Comparison of ENCODE assay signal across 1 cellular context in the genomic region with DNA sequence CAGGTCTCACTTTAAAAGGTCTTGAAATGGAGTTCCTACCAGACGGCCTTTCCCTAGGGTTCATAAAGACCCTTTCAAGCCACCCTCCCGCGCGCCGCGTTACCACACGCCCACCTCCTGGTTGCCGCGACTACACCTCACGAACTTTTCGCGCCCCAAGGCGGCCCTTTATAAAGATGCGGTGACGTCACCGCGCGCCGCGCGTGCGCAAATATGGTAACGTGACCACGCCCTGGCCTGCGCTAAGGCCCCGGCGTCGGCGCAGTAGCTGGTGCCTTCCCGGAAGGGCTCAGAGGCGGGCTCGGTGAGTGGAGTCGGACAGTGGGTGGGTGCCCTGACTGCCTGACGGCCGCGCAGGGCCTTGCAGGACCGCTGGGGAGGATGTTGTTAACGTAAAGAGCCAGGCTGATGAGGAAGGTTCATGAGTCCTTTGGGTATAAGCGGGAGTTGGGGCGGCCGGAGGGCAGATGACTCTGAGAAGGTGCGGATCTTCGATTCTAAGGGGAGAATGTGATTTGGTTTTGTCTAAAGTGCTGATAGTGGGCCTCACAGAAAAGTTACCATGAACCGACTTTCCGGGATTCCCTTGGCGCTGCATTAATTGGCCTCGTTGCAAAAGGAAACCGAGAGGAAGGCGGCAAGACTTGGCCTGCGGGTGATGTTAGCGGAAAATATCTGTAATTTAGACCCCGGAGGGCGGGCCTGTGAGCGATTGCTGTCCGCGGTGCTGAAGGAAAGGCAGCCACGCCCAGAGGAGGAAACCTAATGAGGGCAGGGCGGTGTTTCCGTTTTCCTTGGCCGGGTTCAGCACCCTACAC.
TF ChIP-seq lines count a peak whose summit lies in the region.

No MANE protein-coding gene starts in this region.

TF ChIP-seq in WTC11, 78 proteins besides CTCF, POLR2A, EP300 and RAD21 (continued from another document and continues in another):
- TF ChIP-seq, protein P1, sequence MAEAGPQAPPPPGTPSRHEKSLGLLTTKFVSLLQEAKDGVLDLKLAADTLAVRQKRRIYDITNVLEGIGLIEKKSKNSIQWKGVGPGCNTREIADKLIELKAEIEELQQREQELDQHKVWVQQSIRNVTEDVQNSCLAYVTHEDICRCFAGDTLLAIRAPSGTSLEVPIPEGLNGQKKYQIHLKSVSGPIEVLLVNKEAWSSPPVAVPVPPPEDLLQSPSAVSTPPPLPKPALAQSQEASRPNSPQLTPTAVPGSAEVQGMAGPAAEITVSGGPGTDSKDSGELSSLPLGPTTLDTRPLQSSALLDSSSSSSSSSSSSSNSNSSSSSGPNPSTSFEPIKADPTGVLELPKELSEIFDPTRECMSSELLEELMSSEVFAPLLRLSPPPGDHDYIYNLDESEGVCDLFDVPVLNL (CRISPR knock-in tag; IDR thresholded peaks at IDR 0.05; ENCODE audit: borderline replicate concordance, low read depth): no peak
- peak; percentile 81 for TF ChIP-seq SMAD3 (CRISPR knock-in tag; IDR thresholded peaks at IDR 0.05; ENCODE audit: borderline replicate concordance)
- TF ChIP-seq GRHL2 (CRISPR knock-in tag; IDR thresholded peaks at IDR 0.05; ENCODE audit: insufficient replicate concordance, severe bottlenecking): no peak
- TF ChIP-seq FOXK1 (CRISPR knock-in tag; IDR thresholded peaks at IDR 0.05): 0 out of 2 replicates have a peak, but pooled peaks have one; percentile 62
- 0 out of 2 replicates have a peak, but pooled peaks have one; percentile 14 for TF ChIP-seq TP53 (CRISPR knock-in tag; IDR thresholded peaks at IDR 0.05)
- no peak for TF ChIP-seq ZNF232 (CRISPR knock-in tag; IDR thresholded peaks at IDR 0.05)
- TF ChIP-seq ZNF138 (CRISPR knock-in tag; conservative IDR thresholded peaks at IDR 0.05): no peak
- no peak for TF ChIP-seq ZNF423 (CRISPR knock-in tag; IDR thresholded peaks at IDR 0.05)
- no peak for TF ChIP-seq OVOL2 (CRISPR knock-in tag; IDR thresholded peaks at IDR 0.05; ENCODE audit: borderline replicate concordance)
- TF ChIP-seq, protein P2, sequence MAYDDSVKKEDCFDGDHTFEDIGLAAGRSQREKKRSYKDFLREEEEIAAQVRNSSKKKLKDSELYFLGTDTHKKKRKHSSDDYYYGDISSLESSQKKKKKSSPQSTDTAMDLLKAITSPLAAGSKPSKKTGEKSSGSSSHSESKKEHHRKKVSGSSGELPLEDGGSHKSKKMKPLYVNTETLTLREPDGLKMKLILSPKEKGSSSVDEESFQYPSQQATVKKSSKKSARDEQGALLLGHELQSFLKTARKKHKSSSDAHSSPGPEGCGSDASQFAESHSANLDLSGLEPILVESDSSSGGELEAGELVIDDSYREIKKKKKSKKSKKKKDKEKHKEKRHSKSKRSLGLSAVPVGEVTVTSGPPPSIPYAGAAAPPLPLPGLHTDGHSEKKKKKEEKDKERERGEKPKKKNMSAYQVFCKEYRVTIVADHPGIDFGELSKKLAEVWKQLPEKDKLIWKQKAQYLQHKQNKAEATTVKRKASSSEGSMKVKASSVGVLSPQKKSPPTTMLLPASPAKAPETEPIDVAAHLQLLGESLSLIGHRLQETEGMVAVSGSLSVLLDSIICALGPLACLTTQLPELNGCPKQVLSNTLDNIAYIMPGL (CRISPR knock-in tag; IDR thresholded peaks at IDR 0.05): no peak
- no peak for TF ChIP-seq KAT7 (CRISPR knock-in tag; IDR thresholded peaks at IDR 0.05; ENCODE audit: borderline replicate concordance)
- peak; percentile 65; the same call in 1 of the 2 replicates for TF ChIP-seq RELA (CRISPR knock-in tag; IDR thresholded peaks at IDR 0.05; ENCODE audit: borderline replicate concordance)
- TF ChIP-seq, protein P3, sequence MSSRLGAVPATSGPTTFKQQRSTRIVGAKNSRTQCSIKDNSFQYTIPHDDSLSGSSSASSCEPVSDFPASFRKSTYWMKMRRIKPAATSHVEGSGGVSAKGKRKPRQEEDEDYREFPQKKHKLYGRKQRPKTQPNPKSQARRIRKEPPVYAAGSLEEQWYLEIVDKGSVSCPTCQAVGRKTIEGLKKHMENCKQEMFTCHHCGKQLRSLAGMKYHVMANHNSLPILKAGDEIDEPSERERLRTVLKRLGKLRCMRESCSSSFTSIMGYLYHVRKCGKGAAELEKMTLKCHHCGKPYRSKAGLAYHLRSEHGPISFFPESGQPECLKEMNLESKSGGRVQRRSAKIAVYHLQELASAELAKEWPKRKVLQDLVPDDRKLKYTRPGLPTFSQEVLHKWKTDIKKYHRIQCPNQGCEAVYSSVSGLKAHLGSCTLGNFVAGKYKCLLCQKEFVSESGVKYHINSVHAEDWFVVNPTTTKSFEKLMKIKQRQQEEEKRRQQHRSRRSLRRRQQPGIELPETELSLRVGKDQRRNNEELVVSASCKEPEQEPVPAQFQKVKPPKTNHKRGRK (CRISPR knock-in tag; IDR thresholded peaks at IDR 0.05; ENCODE audit: borderline replicate concordance): no peak
- TF ChIP-seq, protein P4, sequence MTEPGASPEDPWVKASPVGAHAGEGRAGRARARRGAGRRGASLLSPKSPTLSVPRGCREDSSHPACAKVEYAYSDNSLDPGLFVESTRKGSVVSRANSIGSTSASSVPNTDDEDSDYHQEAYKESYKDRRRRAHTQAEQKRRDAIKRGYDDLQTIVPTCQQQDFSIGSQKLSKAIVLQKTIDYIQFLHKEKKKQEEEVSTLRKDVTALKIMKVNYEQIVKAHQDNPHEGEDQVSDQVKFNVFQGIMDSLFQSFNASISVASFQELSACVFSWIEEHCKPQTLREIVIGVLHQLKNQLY (CRISPR knock-in tag; IDR thresholded peaks at IDR 0.05): no peak
- TF ChIP-seq, protein P5, sequence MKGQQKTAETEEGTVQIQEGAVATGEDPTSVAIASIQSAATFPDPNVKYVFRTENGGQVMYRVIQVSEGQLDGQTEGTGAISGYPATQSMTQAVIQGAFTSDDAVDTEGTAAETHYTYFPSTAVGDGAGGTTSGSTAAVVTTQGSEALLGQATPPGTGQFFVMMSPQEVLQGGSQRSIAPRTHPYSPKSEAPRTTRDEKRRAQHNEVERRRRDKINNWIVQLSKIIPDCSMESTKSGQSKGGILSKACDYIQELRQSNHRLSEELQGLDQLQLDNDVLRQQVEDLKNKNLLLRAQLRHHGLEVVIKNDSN (CRISPR knock-in tag; IDR thresholded peaks at IDR 0.05): peak; percentile 79
- peak; percentile 73 for TF ChIP-seq TEAD1 (CRISPR knock-in tag; IDR thresholded peaks at IDR 0.05)
- no peak for TF ChIP-seq NFATC4 (CRISPR knock-in tag; IDR thresholded peaks at IDR 0.05)
- TF ChIP-seq SMAD4 (CRISPR knock-in tag; IDR thresholded peaks at IDR 0.05): peak; percentile 66; the same call in 1 of the 2 replicates
- TF ChIP-seq, protein P6, sequence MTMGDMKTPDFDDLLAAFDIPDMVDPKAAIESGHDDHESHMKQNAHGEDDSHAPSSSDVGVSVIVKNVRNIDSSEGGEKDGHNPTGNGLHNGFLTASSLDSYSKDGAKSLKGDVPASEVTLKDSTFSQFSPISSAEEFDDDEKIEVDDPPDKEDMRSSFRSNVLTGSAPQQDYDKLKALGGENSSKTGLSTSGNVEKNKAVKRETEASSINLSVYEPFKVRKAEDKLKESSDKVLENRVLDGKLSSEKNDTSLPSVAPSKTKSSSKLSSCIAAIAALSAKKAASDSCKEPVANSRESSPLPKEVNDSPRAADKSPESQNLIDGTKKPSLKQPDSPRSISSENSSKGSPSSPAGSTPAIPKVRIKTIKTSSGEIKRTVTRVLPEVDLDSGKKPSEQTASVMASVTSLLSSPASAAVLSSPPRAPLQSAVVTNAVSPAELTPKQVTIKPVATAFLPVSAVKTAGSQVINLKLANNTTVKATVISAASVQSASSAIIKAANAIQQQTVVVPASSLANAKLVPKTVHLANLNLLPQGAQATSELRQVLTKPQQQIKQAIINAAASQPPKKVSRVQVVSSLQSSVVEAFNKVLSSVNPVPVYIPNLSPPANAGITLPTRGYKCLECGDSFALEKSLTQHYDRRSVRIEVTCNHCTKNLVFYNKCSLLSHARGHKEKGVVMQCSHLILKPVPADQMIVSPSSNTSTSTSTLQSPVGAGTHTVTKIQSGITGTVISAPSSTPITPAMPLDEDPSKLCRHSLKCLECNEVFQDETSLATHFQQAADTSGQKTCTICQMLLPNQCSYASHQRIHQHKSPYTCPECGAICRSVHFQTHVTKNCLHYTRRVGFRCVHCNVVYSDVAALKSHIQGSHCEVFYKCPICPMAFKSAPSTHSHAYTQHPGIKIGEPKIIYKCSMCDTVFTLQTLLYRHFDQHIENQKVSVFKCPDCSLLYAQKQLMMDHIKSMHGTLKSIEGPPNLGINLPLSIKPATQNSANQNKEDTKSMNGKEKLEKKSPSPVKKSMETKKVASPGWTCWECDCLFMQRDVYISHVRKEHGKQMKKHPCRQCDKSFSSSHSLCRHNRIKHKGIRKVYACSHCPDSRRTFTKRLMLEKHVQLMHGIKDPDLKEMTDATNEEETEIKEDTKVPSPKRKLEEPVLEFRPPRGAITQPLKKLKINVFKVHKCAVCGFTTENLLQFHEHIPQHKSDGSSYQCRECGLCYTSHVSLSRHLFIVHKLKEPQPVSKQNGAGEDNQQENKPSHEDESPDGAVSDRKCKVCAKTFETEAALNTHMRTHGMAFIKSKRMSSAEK (CRISPR knock-in tag; IDR thresholded peaks at IDR 0.05; ENCODE audit: borderline replicate concordance): no peak
- TF ChIP-seq, protein P7, sequence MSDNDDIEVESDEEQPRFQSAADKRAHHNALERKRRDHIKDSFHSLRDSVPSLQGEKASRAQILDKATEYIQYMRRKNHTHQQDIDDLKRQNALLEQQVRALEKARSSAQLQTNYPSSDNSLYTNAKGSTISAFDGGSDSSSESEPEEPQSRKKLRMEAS (CRISPR knock-in tag; IDR thresholded peaks at IDR 0.05): peak; percentile 73
- no peak for TF ChIP-seq TCF7 (CRISPR knock-in tag; IDR thresholded peaks at IDR 0.05; ENCODE audit: low read depth)
- TF ChIP-seq, protein P8, sequence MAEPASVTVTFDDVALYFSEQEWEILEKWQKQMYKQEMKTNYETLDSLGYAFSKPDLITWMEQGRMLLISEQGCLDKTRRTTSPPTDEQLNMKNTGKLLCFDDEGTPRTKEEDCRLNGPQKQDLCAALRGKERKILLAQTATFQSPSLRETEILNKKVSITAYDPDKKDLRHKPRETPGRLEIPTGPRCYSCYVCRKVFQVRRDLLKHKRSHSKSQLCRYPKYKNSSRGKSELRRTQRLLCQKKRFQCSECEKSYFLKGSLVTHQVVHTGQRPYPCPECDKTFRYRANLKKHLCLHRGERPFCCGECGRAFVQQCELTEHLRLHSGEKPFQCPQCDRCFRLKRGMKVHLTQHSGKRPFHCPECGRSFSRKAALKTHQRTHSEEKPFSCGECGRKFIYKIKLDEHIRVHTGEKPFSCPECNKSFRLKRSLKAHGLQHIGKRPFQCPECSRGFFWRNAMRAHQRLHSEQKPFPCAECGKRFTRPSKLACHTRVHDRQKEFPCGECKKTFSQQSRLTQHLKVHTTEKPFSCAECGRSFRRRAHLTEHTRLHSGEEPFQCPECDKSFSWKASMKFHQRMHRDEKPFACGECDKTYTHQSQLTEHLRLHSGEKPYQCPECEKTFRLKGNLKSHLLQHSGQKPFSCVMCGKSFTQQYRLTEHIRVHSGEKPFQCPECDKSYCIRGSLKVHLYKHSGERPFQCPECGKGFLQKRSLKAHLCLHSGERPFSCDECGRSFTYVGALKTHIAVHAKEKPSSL (CRISPR knock-in tag; conservative IDR thresholded peaks at IDR 0.05): no peak
- TF ChIP-seq, protein P9, sequence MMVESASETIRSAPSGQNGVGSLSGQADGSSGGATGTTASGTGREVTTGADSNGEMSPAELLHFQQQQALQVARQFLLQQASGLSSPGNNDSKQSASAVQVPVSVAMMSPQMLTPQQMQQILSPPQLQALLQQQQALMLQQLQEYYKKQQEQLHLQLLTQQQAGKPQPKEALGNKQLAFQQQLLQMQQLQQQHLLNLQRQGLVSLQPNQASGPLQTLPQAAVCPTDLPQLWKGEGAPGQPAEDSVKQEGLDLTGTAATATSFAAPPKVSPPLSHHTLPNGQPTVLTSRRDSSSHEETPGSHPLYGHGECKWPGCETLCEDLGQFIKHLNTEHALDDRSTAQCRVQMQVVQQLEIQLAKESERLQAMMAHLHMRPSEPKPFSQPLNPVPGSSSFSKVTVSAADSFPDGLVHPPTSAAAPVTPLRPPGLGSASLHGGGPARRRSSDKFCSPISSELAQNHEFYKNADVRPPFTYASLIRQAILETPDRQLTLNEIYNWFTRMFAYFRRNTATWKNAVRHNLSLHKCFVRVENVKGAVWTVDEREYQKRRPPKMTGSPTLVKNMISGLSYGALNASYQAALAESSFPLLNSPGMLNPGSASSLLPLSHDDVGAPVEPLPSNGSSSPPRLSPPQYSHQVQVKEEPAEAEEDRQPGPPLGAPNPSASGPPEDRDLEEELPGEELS (CRISPR knock-in tag; IDR thresholded peaks at IDR 0.05): peak; percentile 81
- TF ChIP-seq, protein P10, sequence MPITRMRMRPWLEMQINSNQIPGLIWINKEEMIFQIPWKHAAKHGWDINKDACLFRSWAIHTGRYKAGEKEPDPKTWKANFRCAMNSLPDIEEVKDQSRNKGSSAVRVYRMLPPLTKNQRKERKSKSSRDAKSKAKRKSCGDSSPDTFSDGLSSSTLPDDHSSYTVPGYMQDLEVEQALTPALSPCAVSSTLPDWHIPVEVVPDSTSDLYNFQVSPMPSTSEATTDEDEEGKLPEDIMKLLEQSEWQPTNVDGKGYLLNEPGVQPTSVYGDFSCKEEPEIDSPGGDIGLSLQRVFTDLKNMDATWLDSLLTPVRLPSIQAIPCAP (CRISPR knock-in tag; IDR thresholded peaks at IDR 0.05): 0 out of 2 replicates have a peak, but pooled peaks have one; percentile 54
- TF ChIP-seq, protein P11, sequence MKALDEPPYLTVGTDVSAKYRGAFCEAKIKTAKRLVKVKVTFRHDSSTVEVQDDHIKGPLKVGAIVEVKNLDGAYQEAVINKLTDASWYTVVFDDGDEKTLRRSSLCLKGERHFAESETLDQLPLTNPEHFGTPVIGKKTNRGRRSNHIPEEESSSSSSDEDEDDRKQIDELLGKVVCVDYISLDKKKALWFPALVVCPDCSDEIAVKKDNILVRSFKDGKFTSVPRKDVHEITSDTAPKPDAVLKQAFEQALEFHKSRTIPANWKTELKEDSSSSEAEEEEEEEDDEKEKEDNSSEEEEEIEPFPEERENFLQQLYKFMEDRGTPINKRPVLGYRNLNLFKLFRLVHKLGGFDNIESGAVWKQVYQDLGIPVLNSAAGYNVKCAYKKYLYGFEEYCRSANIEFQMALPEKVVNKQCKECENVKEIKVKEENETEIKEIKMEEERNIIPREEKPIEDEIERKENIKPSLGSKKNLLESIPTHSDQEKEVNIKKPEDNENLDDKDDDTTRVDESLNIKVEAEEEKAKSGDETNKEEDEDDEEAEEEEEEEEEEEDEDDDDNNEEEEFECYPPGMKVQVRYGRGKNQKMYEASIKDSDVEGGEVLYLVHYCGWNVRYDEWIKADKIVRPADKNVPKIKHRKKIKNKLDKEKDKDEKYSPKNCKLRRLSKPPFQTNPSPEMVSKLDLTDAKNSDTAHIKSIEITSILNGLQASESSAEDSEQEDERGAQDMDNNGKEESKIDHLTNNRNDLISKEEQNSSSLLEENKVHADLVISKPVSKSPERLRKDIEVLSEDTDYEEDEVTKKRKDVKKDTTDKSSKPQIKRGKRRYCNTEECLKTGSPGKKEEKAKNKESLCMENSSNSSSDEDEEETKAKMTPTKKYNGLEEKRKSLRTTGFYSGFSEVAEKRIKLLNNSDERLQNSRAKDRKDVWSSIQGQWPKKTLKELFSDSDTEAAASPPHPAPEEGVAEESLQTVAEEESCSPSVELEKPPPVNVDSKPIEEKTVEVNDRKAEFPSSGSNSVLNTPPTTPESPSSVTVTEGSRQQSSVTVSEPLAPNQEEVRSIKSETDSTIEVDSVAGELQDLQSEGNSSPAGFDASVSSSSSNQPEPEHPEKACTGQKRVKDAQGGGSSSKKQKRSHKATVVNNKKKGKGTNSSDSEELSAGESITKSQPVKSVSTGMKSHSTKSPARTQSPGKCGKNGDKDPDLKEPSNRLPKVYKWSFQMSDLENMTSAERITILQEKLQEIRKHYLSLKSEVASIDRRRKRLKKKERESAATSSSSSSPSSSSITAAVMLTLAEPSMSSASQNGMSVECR (CRISPR knock-in tag; IDR thresholded peaks at IDR 0.05; ENCODE audit: borderline replicate concordance): peak; percentile 97
- TF ChIP-seq ATF1 (CRISPR knock-in tag; IDR thresholded peaks at IDR 0.05): 0 out of 2 replicates have a peak, but pooled peaks have one; percentile 28
- TF ChIP-seq, protein P12, sequence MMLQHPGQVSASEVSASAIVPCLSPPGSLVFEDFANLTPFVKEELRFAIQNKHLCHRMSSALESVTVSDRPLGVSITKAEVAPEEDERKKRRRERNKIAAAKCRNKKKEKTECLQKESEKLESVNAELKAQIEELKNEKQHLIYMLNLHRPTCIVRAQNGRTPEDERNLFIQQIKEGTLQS (CRISPR knock-in tag; conservative IDR thresholded peaks at IDR 0.05): no peak
- TF ChIP-seq ESRRA (CRISPR knock-in tag; IDR thresholded peaks at IDR 0.05; ENCODE audit: borderline replicate concordance): peak; percentile 71; the same call in 1 of the 2 replicates
